ENCODE assay signal across 18 cellular contexts in the genomic region with DNA sequence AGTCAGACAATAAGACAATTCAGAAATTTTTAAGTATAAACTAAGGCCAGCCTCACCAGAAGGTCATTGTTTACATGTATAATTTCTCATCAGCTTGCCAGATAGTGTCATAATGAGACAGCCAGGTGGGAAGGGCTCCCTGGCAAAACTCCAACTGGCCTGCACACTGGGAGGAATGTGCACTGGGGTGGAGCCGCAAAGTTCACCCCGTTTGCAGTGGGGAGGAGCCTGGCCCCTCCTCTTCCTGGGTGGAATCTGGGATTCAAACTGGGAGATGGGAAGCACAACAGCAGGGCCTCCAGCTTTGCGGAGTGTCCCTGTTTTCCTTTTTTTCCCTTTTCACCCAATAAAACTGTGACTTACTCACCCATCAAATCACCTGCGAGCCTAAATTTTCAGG.
DNase-seq lines count a peak whose midpoint lies in the region; ATAC-seq and TF ChIP-seq lines count a peak whose summit lies in the region.
"Had no signal": no experiment of that assay in that cellular context is flagged by ENCODE, and none has a peak within 500 bp of the region (broad histone marks: within the 10 kb centered on the region; RNA-seq: fewer than 3 reads in every experiment).

No MANE protein-coding gene starts in this region.

- intact Hi-C loops in heart right ventricle (cut with DNase I) = no loop called here
- intact Hi-C loops in cardiac septum (cut with DNase I) = no loop called here
- intact Hi-C loops in left cardiac atrium (cut with DNase I) = no loop called here
- intact Hi-C loops in activated T-helper 2 cell treated with anti-CD3 and anti-CD28 coated beads, Interferon-gamma antibody, Interleukin-2, Interleukin-4, amounts not matched to agents 10 μg/mL and 5 μg/mL and 100 μg/mL, durations not matched to agents 14 hours and 24 hours and 36 hours (cut with micrococcal nuclease) = no loop called here

- H3K36me3 Mint-ChIP-seq in activated T-helper 2 cell treated with anti-CD3 and anti-CD28 coated beads, Interferon-gamma antibody, Interleukin-2, Interleukin-4, amounts not matched to agents 10 μg/mL and 5 μg/mL and 100 μg/mL, durations not matched to agents 14 hours and 24 hours and 36 hours (ENCODE audit: low read depth) = no peaks in the 10 kb centered on the region
- H3K36me3 Mint-ChIP-seq: CD8-positive, alpha-beta T cell had no signal

- no peak overlapping the region for H3K27ac ChIP-seq in heart right ventricle

- no peak overlapping the region for H3K27ac Mint-ChIP-seq in activated T-helper 2 cell treated with anti-CD3 and anti-CD28 coated beads, Interferon-gamma antibody, Interleukin-2, Interleukin-4, amounts not matched to agents 10 μg/mL and 5 μg/mL and 100 μg/mL, durations not matched to agents 14 hours and 24 hours and 36 hours
- H3K27ac Mint-ChIP-seq: activated CD4-positive, alpha-beta T cell treated with anti-CD3 and anti-CD28 coated beads, Interleukin-2, amount 10 ng/mL, durations not matched to agents 24 days and 14 days; CD8-positive, alpha-beta T cell; GM23338 had no signal

- H3K27me3 ChIP-seq in heart right ventricle = no peaks in the 10 kb centered on the region

- no peaks in the 10 kb centered on the region for H3K27me3 Mint-ChIP-seq in activated T-helper 2 cell treated with anti-CD3 and anti-CD28 coated beads, Interferon-gamma antibody, Interleukin-2, Interleukin-4, amounts not matched to agents 10 μg/mL and 5 μg/mL and 100 μg/mL, durations not matched to agents 14 hours and 24 hours and 36 hours (ENCODE audit: low read depth)
- H3K27me3 Mint-ChIP-seq: activated CD4-positive, alpha-beta T cell treated with anti-CD3 and anti-CD28 coated beads, Interleukin-2, amount 10 ng/mL, durations not matched to agents 24 days and 14 days had no signal

- DNase-seq in heart right ventricle (peak; percentile 5 to 25), cardiac septum (ENCODE audit: low spot score) (no peak), NCI-H460 (ENCODE audit: extremely low read depth, low read depth) (peak; percentile 78), left cardiac atrium (peak; percentile 20), epidermal melanocyte (ENCODE audit: insufficient read length, low spot score) (no peak), NK-92 (lab: John Stamatoyannopoulos, UW; ENCODE audit: unreplicated experiment) (no peak)
- no peak for DNase-seq in activated T-helper 2 cell treated with anti-CD3 and anti-CD28 coated beads, Interferon-gamma antibody, Interleukin-2, Interleukin-4, amounts not matched to agents 10 μg/mL and 5 μg/mL and 100 μg/mL, durations not matched to agents 14 hours and 24 hours and 36 hours (ENCODE audit: low spot score)
- DNase-seq: activated CD4-positive, alpha-beta T cell treated with anti-CD3 and anti-CD28 coated beads, Interleukin-2, amount 10 ng/mL, durations not matched to agents 24 days and 14 days; activated naive CD4-positive, alpha-beta T cell treated with Interleukin-2 at 50 U/mL for 16 hours; CD8-positive, alpha-beta T cell; dermis blood vessel endothelial cell; glutamatergic neuron; mesenchymal stem cell; SK-N-SH had no signal

- TF ChIP-seq CTCF in heart right ventricle (IDR thresholded peaks at IDR 0.05) = no peak

- no peak overlapping the region for H3K4me3 ChIP-seq in heart right ventricle
- H3K4me3 ChIP-seq: GM23338 had no signal

- no peak overlapping the region for H3K4me3 Mint-ChIP-seq in activated T-helper 2 cell treated with anti-CD3 and anti-CD28 coated beads, Interferon-gamma antibody, Interleukin-2, Interleukin-4, amounts not matched to agents 10 μg/mL and 5 μg/mL and 100 μg/mL, durations not matched to agents 14 hours and 24 hours and 36 hours (ENCODE audit: low read depth)
- H3K4me3 Mint-ChIP-seq: activated CD4-positive, alpha-beta T cell treated with anti-CD3 and anti-CD28 coated beads, Interleukin-2, amount 10 ng/mL, durations not matched to agents 24 days and 14 days; CD8-positive, alpha-beta T cell; GM23338; neural crest cell had no signal

- H3K9me3 Mint-ChIP-seq in activated T-helper 2 cell treated with anti-CD3 and anti-CD28 coated beads, Interferon-gamma antibody, Interleukin-2, Interleukin-4, amounts not matched to agents 10 μg/mL and 5 μg/mL and 100 μg/mL, durations not matched to agents 14 hours and 24 hours and 36 hours = no peaks in the 10 kb centered on the region
- H3K9me3 Mint-ChIP-seq: activated CD4-positive, alpha-beta T cell treated with anti-CD3 and anti-CD28 coated beads, Interleukin-2, amount 10 ng/mL, durations not matched to agents 24 days and 14 days; CD8-positive, alpha-beta T cell; GM23338; neural crest cell had no signal

- WGBS in heart right ventricle, 2 donors = 32 to 49% methylated on average over 4 of the region's 4 CpGs

- H3K9me3 ChIP-seq in heart right ventricle = no peaks in the 10 kb centered on the region
- H3K9me3 ChIP-seq: SK-N-SH had no signal

- peaks cover 2% of the 10 kb centered on the region for H3K4me1 Mint-ChIP-seq in activated T-helper 2 cell treated with anti-CD3 and anti-CD28 coated beads, Interferon-gamma antibody, Interleukin-2, Interleukin-4, amounts not matched to agents 10 μg/mL and 5 μg/mL and 100 μg/mL, durations not matched to agents 14 hours and 24 hours and 36 hours (ENCODE audit: low read depth)
- H3K4me1 Mint-ChIP-seq: activated CD4-positive, alpha-beta T cell treated with anti-CD3 and anti-CD28 coated beads, Interleukin-2, amount 10 ng/mL, durations not matched to agents 24 days and 14 days; neural crest cell had no signal

- ATAC-seq in heart right ventricle (peak in 2 of 8 donors; percentile 24 to 41), left cardiac atrium (peak in 1 of 2 donors; percentile 44), HG02852 (IDR thresholded peaks at IDR 0.05; ENCODE audit: unreplicated experiment) (no peak)
- ATAC-seq: CD8-positive, alpha-beta T cell; esophagus mucosa; GM23338 had no signal

- no peaks in the 10 kb centered on the region for H3K36me3 ChIP-seq in heart right ventricle

- no peaks in the 10 kb centered on the region for H3K4me1 ChIP-seq in heart right ventricle

Comparison
In these comparisons a context has a peak if more than half of its experiments do, and no peak if none do; other contexts are left out.
1. DNase-seq: peak in heart right ventricle (2 of 2), NCI-H460 (single experiment) and left cardiac atrium (single experiment); none in cardiac septum (single experiment), epidermal melanocyte (single experiment), activated T-helper 2 cell treated with anti-CD3 and anti-CD28 coated beads, Interferon-gamma antibody, Interleukin-2, Interleukin-4, amounts not matched to agents 10 μg/mL and 5 μg/mL and 100 μg/mL, durations not matched to agents 14 hours and 24 hours and 36 hours (single experiment) and NK-92 (single experiment).